In the genomic region with DNA sequence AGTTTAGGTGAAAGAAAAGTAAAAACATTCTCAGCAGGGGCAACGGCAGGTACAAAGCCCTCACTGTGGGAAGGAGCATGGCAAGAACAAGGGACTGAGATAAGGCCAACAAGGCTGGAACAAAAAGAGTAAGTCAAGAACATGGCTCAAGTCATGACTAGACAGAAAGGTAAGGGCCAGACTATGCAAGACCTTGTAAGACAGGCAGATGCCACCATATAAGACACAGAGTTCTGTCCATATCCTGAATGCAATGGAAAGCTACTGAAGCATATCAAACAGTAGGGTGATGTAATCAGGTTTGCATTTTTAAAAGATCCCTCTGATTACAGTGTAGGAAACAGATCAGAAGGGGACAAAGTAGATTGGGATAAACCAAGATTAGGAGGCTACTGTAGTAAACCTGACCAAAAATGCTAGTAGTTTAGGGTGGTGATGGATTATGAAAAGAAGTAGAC, we compare ENCODE assay signal across 11 cellular contexts. TPM values are rescaled to one million over a fixed set of nuclear protein-coding genes. Genes with fewer than 3 reads are reported as not detected.
DNase-seq lines count a peak whose midpoint lies in the region; ATAC-seq, FAIRE-seq and TF ChIP-seq lines count a peak whose summit lies in the region.
"Had no signal": no experiment of that assay in that cellular context is flagged by ENCODE, and none has a peak within 500 bp of the region (broad histone marks: within the 10 kb centered on the region; RNA-seq: fewer than 3 reads in every experiment).

No MANE protein-coding gene starts in this region.

- peaks cover 99% of the 10 kb centered on the region for H3K79me2 ChIP-seq in HepG2 (ENCODE audit: insufficient read depth, low read length)
- H3K79me2 ChIP-seq in Karpas-422 (ENCODE audit: low read length) = peaks cover 99% of the 10 kb centered on the region

- FAIRE-seq in HepG2 (lab: Jason Lieb, UNC) = no peak
- FAIRE-seq: bronchial epithelial cell had no signal

- POLR2A ChIA-PET in HepG2 (lab: Yijun Ruan, JAX) (no interaction called here), HEK293T (lab: Yijun Ruan, JAX) (interaction anchor here (1.8 kb wide), 1 partner anchor 73 kb away, joined by 5 read pairs; no protein-coding TSS in a partner anchor)

- no peak overlapping the region for H3K4me3 ChIP-seq in HepG2 (replicated peaks in 1 of 3; ENCODE audit: insufficient read depth in 1 of 3, low read depth in 2 of 3, low read length in 3 of 3)
- no peak overlapping the region for H3K4me3 ChIP-seq in right lobe of liver
- H3K4me3 ChIP-seq in Karpas-422 (ENCODE audit: low read length) = peak overlapping the region; percentile 48
- H3K4me3 ChIP-seq: thoracic aorta had no signal

- H3K27me3 Mint-ChIP-seq in activated T-helper 2 cell treated with anti-CD3 and anti-CD28 coated beads, Interferon-gamma antibody, Interleukin-2, Interleukin-4, amounts not matched to agents 10 μg/mL and 5 μg/mL and 100 μg/mL, durations not matched to agents 14 hours and 24 hours and 36 hours (ENCODE audit: low read depth) = no peaks in the 10 kb centered on the region
- no peaks in the 10 kb centered on the region for H3K27me3 Mint-ChIP-seq in activated naive CD8-positive, alpha-beta T cell treated with anti-CD3 and anti-CD28 coated beads for 36 hours
- H3K27me3 Mint-ChIP-seq: CD4-positive, CD25-positive, alpha-beta regulatory T cell had no signal

- TF ChIP-seq EP300 in HepG2 (IDR thresholded peaks at IDR 0.05; ENCODE audit: low read depth in 2 of 2, low read length in 2 of 2) (no peak), HepG2 (CRISPR knock-in tag; IDR thresholded peaks at IDR 0.05; ENCODE audit: borderline replicate concordance) (no peak)

- in situ Hi-C loops in HepG2 (cut with HindIII; ENCODE audit: extremely low pct_ligation_motif_present, low pct_unique_long_range_greater_than_20kb) = no loop called here

- peaks cover 0 to 3% of the 10 kb centered on the region in 2 experiments; a peak in 1 of 5 replicates for H3K27me3 ChIP-seq in HepG2 (ENCODE audit: control insufficient read depth in 1 of 2, insufficient read depth in 2 of 2, low read length in 2 of 2)
- H3K27me3 ChIP-seq in right lobe of liver = no peaks in the 10 kb centered on the region
- H3K27me3 ChIP-seq in Karpas-422 (ENCODE audit: low read length) = no peaks in the 10 kb centered on the region

- no peak overlapping the region for H3K9ac ChIP-seq in HepG2 (ENCODE audit: insufficient read depth, low read depth, low read length)
- H3K9ac ChIP-seq in Karpas-422 (ENCODE audit: low read length) = peak overlapping the region; percentile 55

- H3K9me2 ChIP-seq in Karpas-422 (replicated peaks; ENCODE audit: insufficient read depth, low read length) = no peaks in the 10 kb centered on the region

- no peak overlapping the region for H3K4me3 Mint-ChIP-seq in activated T-helper 2 cell treated with anti-CD3 and anti-CD28 coated beads, Interferon-gamma antibody, Interleukin-2, Interleukin-4, amounts not matched to agents 10 μg/mL and 5 μg/mL and 100 μg/mL, durations not matched to agents 14 hours and 24 hours and 36 hours (ENCODE audit: low read depth)
- no peak overlapping the region for H3K4me3 Mint-ChIP-seq in activated naive CD8-positive, alpha-beta T cell treated with anti-CD3 and anti-CD28 coated beads for 36 hours
- H3K4me3 Mint-ChIP-seq: CD4-positive, CD25-positive, alpha-beta regulatory T cell had no signal

- intact Hi-C loops in HepG2 (cut with micrococcal nuclease; ENCODE audit: unreplicated experiment) = no loop called here
- intact Hi-C loops in right lobe of liver (cut with DNase I) = no loop called here
- intact Hi-C loops in activated T-helper 2 cell treated with anti-CD3 and anti-CD28 coated beads, Interferon-gamma antibody, Interleukin-2, Interleukin-4, amounts not matched to agents 10 μg/mL and 5 μg/mL and 100 μg/mL, durations not matched to agents 14 hours and 24 hours and 36 hours (cut with micrococcal nuclease) = no loop called here

- H3K4me1 Mint-ChIP-seq in activated T-helper 2 cell treated with anti-CD3 and anti-CD28 coated beads, Interferon-gamma antibody, Interleukin-2, Interleukin-4, amounts not matched to agents 10 μg/mL and 5 μg/mL and 100 μg/mL, durations not matched to agents 14 hours and 24 hours and 36 hours (ENCODE audit: low read depth) = peaks cover 52% of the 10 kb centered on the region
- H3K4me1 Mint-ChIP-seq in activated naive CD8-positive, alpha-beta T cell treated with anti-CD3 and anti-CD28 coated beads for 36 hours = peaks cover 44% of the 10 kb centered on the region

- no peaks in the 10 kb centered on the region; a peak in 1 of 5 replicates for H3K36me3 ChIP-seq in HepG2 (replicated peaks in 1 of 2; ENCODE audit: control insufficient read depth in 1 of 2, insufficient read depth in 2 of 2, low read length in 2 of 2)
- H3K36me3 ChIP-seq in right lobe of liver = no peaks in the 10 kb centered on the region
- no peaks in the 10 kb centered on the region for H3K36me3 ChIP-seq in Karpas-422 (ENCODE audit: insufficient read depth, low read length)
- H3K36me3 ChIP-seq: thoracic aorta had no signal

- no peaks in the 10 kb centered on the region for H3K9me3 Mint-ChIP-seq in activated T-helper 2 cell treated with anti-CD3 and anti-CD28 coated beads, Interferon-gamma antibody, Interleukin-2, Interleukin-4, amounts not matched to agents 10 μg/mL and 5 μg/mL and 100 μg/mL, durations not matched to agents 14 hours and 24 hours and 36 hours
- H3K9me3 Mint-ChIP-seq in activated naive CD8-positive, alpha-beta T cell treated with anti-CD3 and anti-CD28 coated beads for 36 hours = no peaks in the 10 kb centered on the region
- H3K9me3 Mint-ChIP-seq: CD4-positive, CD25-positive, alpha-beta regulatory T cell had no signal

- peaks cover 6% of the 10 kb centered on the region for H3K36me3 Mint-ChIP-seq in activated T-helper 2 cell treated with anti-CD3 and anti-CD28 coated beads, Interferon-gamma antibody, Interleukin-2, Interleukin-4, amounts not matched to agents 10 μg/mL and 5 μg/mL and 100 μg/mL, durations not matched to agents 14 hours and 24 hours and 36 hours (ENCODE audit: low read depth)
- H3K36me3 Mint-ChIP-seq in activated naive CD8-positive, alpha-beta T cell treated with anti-CD3 and anti-CD28 coated beads for 36 hours = peaks cover 9% of the 10 kb centered on the region
- H3K36me3 Mint-ChIP-seq: CD4-positive, CD25-positive, alpha-beta regulatory T cell had no signal

- no peak for TF ChIP-seq RAD21 in HepG2 (CRISPR knock-in tag; IDR thresholded peaks at IDR 0.05)

- H3K27ac ChIP-seq in HepG2 (ENCODE audit: extremely low read length, insufficient read depth, low read length) = peak overlapping the region; percentile 25
- no peak overlapping the region for H3K27ac ChIP-seq in right lobe of liver
- H3K27ac ChIP-seq in Karpas-422 (ENCODE audit: low read length) = peak overlapping the region; percentile 90
- H3K27ac ChIP-seq in epithelial cell of prostate = peak overlapping the region; percentile 33
- H3K27ac ChIP-seq: thoracic aorta had no signal

- CTCF ChIA-PET in HepG2 (lab: Yijun Ruan, JAX; ENCODE audit: low intra/inter-chr PET ratio, low total read pairs) (no interaction called here), HEK293T (lab: Yijun Ruan, JAX) (interaction anchor here (1.1 kb wide), 1 partner anchor 46 kb away, joined by 3 read pairs; no protein-coding TSS in a partner anchor)

- H4K20me1 ChIP-seq in HepG2 (ENCODE audit: insufficient read depth, low read length) = peaks cover 9% of the 10 kb centered on the region
- H4K20me1 ChIP-seq in Karpas-422 (ENCODE audit: insufficient read depth, low read depth, low read length) = peaks cover 4% of the 10 kb centered on the region; the same call in 1 of the 2 replicates

- no TSS peak for BruUV-seq in HepG2 (replicated peaks; lab: Mats Ljungman, UMichigan)

- no peaks in the 10 kb centered on the region for H3K9me3 ChIP-seq in HepG2 (ENCODE audit: low read length)
- H3K9me3 ChIP-seq in right lobe of liver = no peaks in the 10 kb centered on the region
- H3K9me3 ChIP-seq in Karpas-422 (ENCODE audit: low read length) = no peaks in the 10 kb centered on the region
- H3K9me3 ChIP-seq: thoracic aorta had no signal

- H2AFZ ChIP-seq in HepG2 (ENCODE audit: low read length) (no peak overlapping the region), Karpas-422 (ENCODE audit: low read length) (no peak overlapping the region)

- 80% methylated on average over 1 of the region's 1 CpG for WGBS in HepG2 (ENCODE audit: low lambda C conversion rate)
- WGBS in right lobe of liver (ENCODE audit: insufficient coverage, low coverage, low lambda C conversion rate, missing lambda C conversion rate) = 83% methylated on average over 1 of the region's 1 CpG

- H3K4me2 ChIP-seq in HepG2 (ENCODE audit: low read depth, low read length) = peak overlapping the region; percentile 13; the same call in 1 of the 2 replicates
- peak overlapping the region; percentile 79 for H3K4me2 ChIP-seq in Karpas-422 (ENCODE audit: low read depth, low read length, poor library complexity, severe bottlenecking)

- ATAC-seq in HepG2 (no peak), right lobe of liver (no peak), HG03457 (IDR thresholded peaks at IDR 0.05; ENCODE audit: unreplicated experiment) (no peak)

- no peak for DNase-seq in HepG2 (ENCODE audit: low spot score)
- no peak for DNase-seq in right lobe of liver
- DNase-seq in Karpas-422 = peak; percentile 68
- no peak for DNase-seq in epithelial cell of prostate (ENCODE audit: low read depth, low spot score)
- DNase-seq in activated T-helper 2 cell treated with anti-CD3 and anti-CD28 coated beads, Interferon-gamma antibody, Interleukin-2, Interleukin-4, amounts not matched to agents 10 μg/mL and 5 μg/mL and 100 μg/mL, durations not matched to agents 14 hours and 24 hours and 36 hours (ENCODE audit: low spot score) = no peak
- DNase-seq in activated naive CD8-positive, alpha-beta T cell treated with anti-CD3 and anti-CD28 coated beads for 36 hours = no peak
- no peak for DNase-seq in HEK293T (ENCODE audit: extremely low spot score)
- DNase-seq: CD4-positive, CD25-positive, alpha-beta regulatory T cell had no signal

- no peak overlapping the region for H3K27ac Mint-ChIP-seq in activated T-helper 2 cell treated with anti-CD3 and anti-CD28 coated beads, Interferon-gamma antibody, Interleukin-2, Interleukin-4, amounts not matched to agents 10 μg/mL and 5 μg/mL and 100 μg/mL, durations not matched to agents 14 hours and 24 hours and 36 hours
- no peak overlapping the region for H3K27ac Mint-ChIP-seq in activated naive CD8-positive, alpha-beta T cell treated with anti-CD3 and anti-CD28 coated beads for 36 hours
- H3K27ac Mint-ChIP-seq: CD4-positive, CD25-positive, alpha-beta regulatory T cell had no signal

- no peak for TF ChIP-seq CTCF in HepG2 (CRISPR knock-in tag; IDR thresholded peaks at IDR 0.05)
- TF ChIP-seq CTCF in right lobe of liver (IDR thresholded peaks at IDR 0.05) = no peak

- no peak for TF ChIP-seq POLR2A in HepG2 (IDR thresholded peaks at IDR 0.05; ENCODE audit: insufficient read depth in 1 of 2, low read depth in 2 of 2, low read length in 2 of 2)
- no peak for TF ChIP-seq POLR2A in right lobe of liver (IDR thresholded peaks at IDR 0.05)

- H3K4me1 ChIP-seq in HepG2 (ENCODE audit: insufficient read depth, low read length) = peaks cover 51% of the 10 kb centered on the region
- peaks cover 0 to 12% (median 4%) of the 10 kb centered on the region in 4 donors for H3K4me1 ChIP-seq in right lobe of liver
- peaks cover 63% of the 10 kb centered on the region for H3K4me1 ChIP-seq in Karpas-422 (ENCODE audit: low read length)

RNA-seq across cellular contexts. Expression of a gene that starts 5.5 kb away (rescaled TPM):
- total RNA-seq in HepG2 (2016; rRNA removed; fragmentation: Illumina TruSeq; extraction: Trizol) (31.3 and 48.0 TPM in 2 replicates), right lobe of liver (10 to 100 TPM in 4 of 6 experiments, 1 to 10 TPM in 2; 9.3 to 21.4 (median 12.5) TPM)
- total RNA-seq in HepG2 (2016; cell fraction: cytosol; rRNA removed; fragmentation: Illumina TruSeq; extraction: Trizol; ENCODE audit: low read depth) = 90.3 and 96.9 TPM in 2 replicates
- total RNA-seq in HepG2 (2016; cell fraction: insoluble cytoplasmic fraction; rRNA removed; fragmentation: Illumina TruSeq; extraction: Trizol) = 31.5 and 50.9 TPM in 2 replicates
- total RNA-seq in HepG2 (2016; cell fraction: membrane; rRNA removed; fragmentation: Illumina TruSeq; extraction: Trizol) = 39.0 and 57.5 TPM in 2 replicates
- total RNA-seq in HepG2 (2016; cell fraction: nucleus; rRNA removed; fragmentation: Illumina TruSeq; extraction: Trizol) = 75.6 and 80.9 TPM in 2 replicates
- polyA plus RNA-seq in HepG2 (2011; rRNA removed) = 11.3 and 12.8 TPM in 2 replicates
- polyA plus RNA-seq in HepG2 (2011; cell fraction: cytosol; rRNA removed) = 5.3 and 8.5 TPM in 2 replicates
- polyA plus RNA-seq in HepG2 (2011; cell fraction: nucleus; rRNA removed) = 7.9 and 9.3 TPM in 2 replicates
- polyA plus RNA-seq in HepG2 (2012) = 10.5 and 11.7 TPM in 2 replicates
- 2.4 and 2.7 TPM in 2 replicates for polyA plus RNA-seq in HepG2 (2016; cell fraction: cytosol; fragmentation: Illumina TruSeq; extraction: Trizol; ENCODE audit: low read depth)
- polyA plus RNA-seq in HepG2 (2016; cell fraction: insoluble cytoplasmic fraction; fragmentation: Illumina TruSeq; extraction: Trizol; ENCODE audit: low read depth) = 34.0 and 36.3 TPM in 2 replicates
- 4.3 and 5.6 TPM in 2 replicates for polyA plus RNA-seq in HepG2 (2016; cell fraction: membrane; fragmentation: Illumina TruSeq; extraction: Trizol; ENCODE audit: low read depth)
- 30.6 and 34.2 TPM in 2 replicates for polyA plus RNA-seq in HepG2 (2016; cell fraction: nucleus; fragmentation: Illumina TruSeq; extraction: Trizol; ENCODE audit: insufficient read depth, low read depth)
- 12.1 and 22.3 TPM in 2 replicates for polyA minus RNA-seq in HepG2 (2011; rRNA and poly(A)+ RNA removed; ENCODE audit: low replicate concordance)
- polyA minus RNA-seq in HepG2 (2011; cell fraction: cytosol; rRNA and poly(A)+ RNA removed) = 18.6 and 21.0 TPM in 2 replicates
- 90.9 and 94.9 TPM in 2 replicates for polyA minus RNA-seq in HepG2 (2011; cell fraction: nucleus; rRNA and poly(A)+ RNA removed)
- total RNA-seq in Karpas-422 (2014; rRNA removed; shearing (Covaris generic); ENCODE audit: low replicate concordance) = 38.6 and 64.4 TPM in 2 replicates
- 19.4 and 23.8 TPM in 2 replicates for total RNA-seq in activated T-helper 2 cell treated with anti-CD3 and anti-CD28 coated beads, Interferon-gamma antibody, Interleukin-2, Interleukin-4, amounts not matched to agents 10 μg/mL and 5 μg/mL and 100 μg/mL, durations not matched to agents 14 hours and 24 hours and 36 hours
- total RNA-seq in activated naive CD8-positive, alpha-beta T cell treated with anti-CD3 and anti-CD28 coated beads for 36 hours = 10 to 100 TPM; 17.0 TPM

Comparison
In these comparisons a context has a peak if more than half of its experiments do, and no peak if none do; other contexts are left out.
1. H3K27ac ChIP-seq: peak in HepG2 (single experiment), Karpas-422 (single experiment) and epithelial cell of prostate (single experiment); none in right lobe of liver (0 of 3).